ENCODE assay signal across 20 cellular contexts in the genomic region with DNA sequence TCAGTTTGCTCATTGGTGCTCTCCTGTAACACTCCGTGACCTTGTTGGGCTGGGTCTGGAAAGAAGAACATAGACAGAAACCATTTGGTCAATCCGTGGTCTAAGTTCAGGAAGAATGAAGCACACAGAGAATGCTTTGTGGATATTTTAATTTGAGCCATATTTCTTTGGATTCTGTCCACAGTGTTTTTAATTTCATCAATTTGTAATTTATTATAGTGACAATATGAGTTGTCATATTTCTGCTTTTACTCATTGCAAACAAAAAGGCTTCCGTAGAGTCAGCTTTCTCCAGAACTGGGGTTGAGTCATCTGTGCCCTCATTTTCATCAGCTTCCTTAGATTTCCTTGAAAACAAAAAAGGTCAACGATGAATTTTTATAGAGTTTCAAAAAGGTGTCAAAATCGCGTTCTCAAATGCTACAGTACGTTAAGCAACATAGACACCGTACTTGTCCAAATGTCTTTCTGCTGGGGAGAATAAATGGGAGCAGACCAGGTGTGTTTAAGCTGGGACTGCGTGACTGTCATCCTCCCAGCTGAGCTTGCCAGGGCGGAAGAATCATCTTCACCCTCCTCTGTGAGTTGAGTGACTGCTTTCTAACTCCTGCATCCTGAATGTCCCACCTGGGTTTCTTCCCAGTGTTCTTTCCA.
A peak's percentile ranks its signal among the peaks of the same experiment; 100 is the strongest.
DNase-seq lines count a peak whose midpoint lies in the region; ATAC-seq and TF ChIP-seq lines count a peak whose summit lies in the region.
"Had no signal": no experiment of that assay in that cellular context is flagged by ENCODE, and none has a peak within 500 bp of the region (broad histone marks: within the 10 kb centered on the region; RNA-seq: fewer than 3 reads in every experiment).

No MANE protein-coding gene starts in this region.

- no peak for TF ChIP-seq CTCF in CD4-positive, alpha-beta T cell (IDR thresholded peaks at IDR 0.05)

- peak overlapping the region; percentile 90 for H3K27ac Mint-ChIP-seq in activated naive CD8-positive, alpha-beta T cell treated with anti-CD3 and anti-CD28 coated beads, Interleukin-2, amount 50 U/mL, for 24 hours
- H3K27ac Mint-ChIP-seq in CD4-positive, alpha-beta T cell: no peak overlapping the region
- H3K27ac Mint-ChIP-seq: B cell; effector memory CD8-positive, alpha-beta T cell; GM23338 had no signal

- H3K36me3 Mint-ChIP-seq in activated naive CD8-positive, alpha-beta T cell treated with anti-CD3 and anti-CD28 coated beads, Interleukin-2, amount 50 U/mL, for 24 hours (ENCODE audit: low read depth): peaks cover 19% of the 10 kb centered on the region
- H3K36me3 Mint-ChIP-seq in CD4-positive, alpha-beta T cell (ENCODE audit: low read depth): no peaks in the 10 kb centered on the region

- H3K27ac ChIP-seq in CD4-positive, alpha-beta T cell (ENCODE audit: low read depth, low read length): no peak overlapping the region
- H3K27ac ChIP-seq: colonic mucosa, esophagus muscularis mucosa, prostate gland had no signal

- H3K27me3 Mint-ChIP-seq in activated naive CD8-positive, alpha-beta T cell treated with anti-CD3 and anti-CD28 coated beads, Interleukin-2, amount 50 U/mL, for 24 hours: no peaks in the 10 kb centered on the region
- no peaks in the 10 kb centered on the region for H3K27me3 Mint-ChIP-seq in CD4-positive, alpha-beta T cell
- H3K27me3 Mint-ChIP-seq: B cell had no signal

- H3K27me3 ChIP-seq in CD4-positive, alpha-beta T cell (ENCODE audit: control insufficient read depth, insufficient read depth, low read length): no peaks in the 10 kb centered on the region
- H3K27me3 ChIP-seq: colonic mucosa, esophagus muscularis mucosa had no signal

- DNase-seq in AG08395 (ENCODE audit: low spot score) (peak; percentile 56), AG20443 (ENCODE audit: low spot score) (peak; percentile 63), NCI-H187 (lab: John Stamatoyannopoulos, UW) (no peak), D341Med (ENCODE audit: low spot score) (no peak)
- DNase-seq in activated naive CD8-positive, alpha-beta T cell treated with anti-CD3 and anti-CD28 coated beads, Interleukin-2, amount 50 U/mL, for 24 hours: no peak
- DNase-seq in CD4-positive, alpha-beta T cell: no peak
- DNase-seq: amniotic stem cell; Caco-2; colonic mucosa; effector memory CD8-positive, alpha-beta T cell; Karpas-422; NCI-H1930; NCI-H226; NCI-H774; Right ventricle myocardium superior had no signal

- peak; percentile 85 for ATAC-seq in SK-N-SH treated with all-trans-retinoic acid at 6 μM for 48 hours
- peak; percentile 26 for ATAC-seq in activated naive CD8-positive, alpha-beta T cell treated with anti-CD3 and anti-CD28 coated beads, Interleukin-2, amount 50 U/mL, for 24 hours
- ATAC-seq in CD4-positive, alpha-beta T cell (ENCODE audit: poor library complexity): no peak
- ATAC-seq: effector memory CD8-positive, alpha-beta T cell; GM23338 had no signal

- POLR2A ChIA-PET in CD4-positive, alpha-beta T cell (lab: Charles Lee): no interaction called here

- H3K4me3 Mint-ChIP-seq in activated naive CD8-positive, alpha-beta T cell treated with anti-CD3 and anti-CD28 coated beads, Interleukin-2, amount 50 U/mL, for 24 hours: peak overlapping the region; percentile 56
- H3K4me3 Mint-ChIP-seq in CD4-positive, alpha-beta T cell: no peak overlapping the region
- H3K4me3 Mint-ChIP-seq: B cell; effector memory CD8-positive, alpha-beta T cell; GM23338 had no signal

- intact Hi-C loops in CD4-positive, alpha-beta T cell (cut with DNase I, micrococcal nuclease): no loop called here

- H3K9me3 Mint-ChIP-seq in activated naive CD8-positive, alpha-beta T cell treated with anti-CD3 and anti-CD28 coated beads, Interleukin-2, amount 50 U/mL, for 24 hours: peaks cover 16% of the 10 kb centered on the region
- peaks cover under 1% of the 10 kb centered on the region for H3K9me3 Mint-ChIP-seq in CD4-positive, alpha-beta T cell

- peaks cover 69% of the 10 kb centered on the region for H3K4me1 Mint-ChIP-seq in activated naive CD8-positive, alpha-beta T cell treated with anti-CD3 and anti-CD28 coated beads, Interleukin-2, amount 50 U/mL, for 24 hours
- H3K4me1 Mint-ChIP-seq in CD4-positive, alpha-beta T cell (ENCODE audit: low read depth): no peaks in the 10 kb centered on the region
- H3K4me1 Mint-ChIP-seq: B cell had no signal

- CTCF ChIA-PET in CD4-positive, alpha-beta T cell (lab: Charles Lee): no interaction called here

- peaks cover 3% of the 10 kb centered on the region for H3K9me3 ChIP-seq in CD4-positive, alpha-beta T cell (ENCODE audit: control insufficient read depth, low read length)
- H3K9me3 ChIP-seq: Caco-2, colonic mucosa, prostate gland had no signal

TF ChIP-seq in SK-N-SH treated with all-trans-retinoic acid at 6 μM for 48 hours, 23 proteins besides CTCF, POLR2A, EP300 and RAD21:
- TF ChIP-seq, protein P1, sequence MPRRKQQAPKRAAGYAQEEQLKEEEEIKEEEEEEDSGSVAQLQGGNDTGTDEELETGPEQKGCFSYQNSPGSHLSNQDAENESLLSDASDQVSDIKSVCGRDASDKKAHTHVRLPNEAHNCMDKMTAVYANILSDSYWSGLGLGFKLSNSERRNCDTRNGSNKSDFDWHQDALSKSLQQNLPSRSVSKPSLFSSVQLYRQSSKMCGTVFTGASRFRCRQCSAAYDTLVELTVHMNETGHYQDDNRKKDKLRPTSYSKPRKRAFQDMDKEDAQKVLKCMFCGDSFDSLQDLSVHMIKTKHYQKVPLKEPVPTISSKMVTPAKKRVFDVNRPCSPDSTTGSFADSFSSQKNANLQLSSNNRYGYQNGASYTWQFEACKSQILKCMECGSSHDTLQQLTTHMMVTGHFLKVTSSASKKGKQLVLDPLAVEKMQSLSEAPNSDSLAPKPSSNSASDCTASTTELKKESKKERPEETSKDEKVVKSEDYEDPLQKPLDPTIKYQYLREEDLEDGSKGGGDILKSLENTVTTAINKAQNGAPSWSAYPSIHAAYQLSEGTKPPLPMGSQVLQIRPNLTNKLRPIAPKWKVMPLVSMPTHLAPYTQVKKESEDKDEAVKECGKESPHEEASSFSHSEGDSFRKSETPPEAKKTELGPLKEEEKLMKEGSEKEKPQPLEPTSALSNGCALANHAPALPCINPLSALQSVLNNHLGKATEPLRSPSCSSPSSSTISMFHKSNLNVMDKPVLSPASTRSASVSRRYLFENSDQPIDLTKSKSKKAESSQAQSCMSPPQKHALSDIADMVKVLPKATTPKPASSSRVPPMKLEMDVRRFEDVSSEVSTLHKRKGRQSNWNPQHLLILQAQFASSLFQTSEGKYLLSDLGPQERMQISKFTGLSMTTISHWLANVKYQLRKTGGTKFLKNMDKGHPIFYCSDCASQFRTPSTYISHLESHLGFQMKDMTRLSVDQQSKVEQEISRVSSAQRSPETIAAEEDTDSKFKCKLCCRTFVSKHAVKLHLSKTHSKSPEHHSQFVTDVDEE (CRISPR knock-in tag; IDR thresholded peaks at IDR 0.05): no peak
- TF ChIP-seq RARB (CRISPR knock-in tag; IDR thresholded peaks at IDR 0.05) (0 out of 2 replicates have a peak, but pooled peaks have one; percentile 59), TCF4 (CRISPR knock-in tag; IDR thresholded peaks at IDR 0.05; ENCODE audit: borderline replicate concordance) (0 out of 2 replicates have a peak, but pooled peaks have one; percentile 19), ZFP3 (CRISPR knock-in tag; IDR thresholded peaks at IDR 0.05) (peak; percentile 71; the same call in 1 of the 2 replicates), ISL1 (CRISPR knock-in tag; IDR thresholded peaks at IDR 0.05) (peak; percentile 89), ZNF70 (CRISPR knock-in tag; IDR thresholded peaks at IDR 0.05) (no peak), ZFP30 (CRISPR knock-in tag; IDR thresholded peaks at IDR 0.05) (no peak), ZNF565 (CRISPR knock-in tag; conservative IDR thresholded peaks at IDR 0.05; ENCODE audit: low read depth) (no peak), TOX (CRISPR knock-in tag; IDR thresholded peaks at IDR 0.05; ENCODE audit: borderline replicate concordance) (peak; percentile 85)
- TF ChIP-seq, protein P2, sequence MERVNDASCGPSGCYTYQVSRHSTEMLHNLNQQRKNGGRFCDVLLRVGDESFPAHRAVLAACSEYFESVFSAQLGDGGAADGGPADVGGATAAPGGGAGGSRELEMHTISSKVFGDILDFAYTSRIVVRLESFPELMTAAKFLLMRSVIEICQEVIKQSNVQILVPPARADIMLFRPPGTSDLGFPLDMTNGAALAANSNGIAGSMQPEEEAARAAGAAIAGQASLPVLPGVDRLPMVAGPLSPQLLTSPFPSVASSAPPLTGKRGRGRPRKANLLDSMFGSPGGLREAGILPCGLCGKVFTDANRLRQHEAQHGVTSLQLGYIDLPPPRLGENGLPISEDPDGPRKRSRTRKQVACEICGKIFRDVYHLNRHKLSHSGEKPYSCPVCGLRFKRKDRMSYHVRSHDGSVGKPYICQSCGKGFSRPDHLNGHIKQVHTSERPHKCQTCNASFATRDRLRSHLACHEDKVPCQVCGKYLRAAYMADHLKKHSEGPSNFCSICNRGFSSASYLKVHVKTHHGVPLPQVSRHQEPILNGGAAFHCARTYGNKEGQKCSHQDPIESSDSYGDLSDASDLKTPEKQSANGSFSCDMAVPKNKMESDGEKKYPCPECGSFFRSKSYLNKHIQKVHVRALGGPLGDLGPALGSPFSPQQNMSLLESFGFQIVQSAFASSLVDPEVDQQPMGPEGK (CRISPR knock-in tag; IDR thresholded peaks at IDR 0.05; ENCODE audit: borderline replicate concordance): peak; percentile 71; the same call in 1 of the 2 replicates
- TF ChIP-seq, protein P3, sequence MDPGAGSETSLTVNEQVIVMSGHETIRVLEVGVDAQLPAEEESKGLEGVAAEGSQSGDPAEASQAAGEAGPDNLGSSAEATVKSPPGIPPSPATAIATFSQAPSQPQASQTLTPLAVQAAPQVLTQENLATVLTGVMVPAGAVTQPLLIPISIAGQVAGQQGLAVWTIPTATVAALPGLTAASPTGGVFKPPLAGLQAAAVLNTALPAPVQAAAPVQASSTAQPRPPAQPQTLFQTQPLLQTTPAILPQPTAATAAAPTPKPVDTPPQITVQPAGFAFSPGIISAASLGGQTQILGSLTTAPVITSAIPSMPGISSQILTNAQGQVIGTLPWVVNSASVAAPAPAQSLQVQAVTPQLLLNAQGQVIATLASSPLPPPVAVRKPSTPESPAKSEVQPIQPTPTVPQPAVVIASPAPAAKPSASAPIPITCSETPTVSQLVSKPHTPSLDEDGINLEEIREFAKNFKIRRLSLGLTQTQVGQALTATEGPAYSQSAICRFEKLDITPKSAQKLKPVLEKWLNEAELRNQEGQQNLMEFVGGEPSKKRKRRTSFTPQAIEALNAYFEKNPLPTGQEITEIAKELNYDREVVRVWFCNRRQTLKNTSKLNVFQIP (CRISPR knock-in tag; IDR thresholded peaks at IDR 0.05; ENCODE audit: borderline replicate concordance, low read depth): 0 out of 2 replicates have a peak, but pooled peaks have one; percentile 56
TF ChIP-seq in SK-N-SH treated with all-trans-retinoic acid at 6 μM for 48 hours: peak in this region for 7.

Comparison
In these comparisons a context has a peak if more than half of its experiments do, and no peak if none do; other contexts are left out.
1. DNase-seq: peak in AG08395 (single experiment) and AG20443 (single experiment); none in activated naive CD8-positive, alpha-beta T cell treated with anti-CD3 and anti-CD28 coated beads, Interleukin-2, amount 50 U/mL, for 24 hours (single experiment), CD4-positive, alpha-beta T cell (0 of 10), NCI-H187 (0 of 2) and D341Med (single experiment).